In the genomic region with DNA sequence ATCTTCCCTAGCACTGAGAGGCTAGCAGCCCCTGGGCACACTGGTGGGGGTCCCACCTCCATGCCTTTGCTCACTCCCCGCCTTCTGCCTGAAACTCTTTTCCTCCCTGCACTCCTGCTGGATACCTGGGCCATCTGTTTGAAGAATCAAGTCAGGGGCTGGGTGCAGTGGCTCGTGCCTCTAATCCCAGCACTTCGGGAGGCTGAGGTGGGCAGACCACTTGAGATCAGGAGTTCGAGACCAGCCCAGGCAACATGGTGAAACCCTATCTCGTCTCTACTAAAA, we compare ENCODE assay signal across 25 cellular contexts. TPM values are rescaled to one million over a fixed set of nuclear protein-coding genes. Genes with fewer than 3 reads are reported as not detected.
A peak's percentile ranks its signal among the peaks of the same experiment; 100 is the strongest.
DNase-seq lines count a peak whose midpoint lies in the region; ATAC-seq, FAIRE-seq and TF ChIP-seq lines count a peak whose summit lies in the region.
"Had no signal": no experiment of that assay in that cellular context is flagged by ENCODE, and none has a peak within 500 bp of the region (broad histone marks: within the 10 kb centered on the region; RNA-seq: fewer than 3 reads in every experiment).

No MANE protein-coding gene starts in this region.

- no peak for FAIRE-seq in H1 (lab: Jason Lieb, UNC)
- FAIRE-seq: A204.1, D721Med, GM18507 had no signal

- H2BK120ac ChIP-seq in H1 (replicated peaks; ENCODE audit: low read depth, low read length): no peak overlapping the region
- no peak overlapping the region for H2BK120ac ChIP-seq in H9 (ENCODE audit: low read depth, low read length, poor library complexity, severe bottlenecking)

- peaks cover 8% of the 10 kb centered on the region for H3K27me3 Mint-ChIP-seq in H9 (ENCODE audit: low read depth)

- H2AK5ac ChIP-seq in H1 (ENCODE audit: low read depth, low read length) (no peak overlapping the region), H9 (ENCODE audit: insufficient read length, low read length) (no peak overlapping the region)

- no peak overlapping the region for H3K4me3 Mint-ChIP-seq in stimulated activated effector memory CD8-positive, alpha-beta T cell treated with anti-CD3 and anti-CD28 coated beads, Interleukin-12 subunit alpha, Interleukin-12 subunit beta, amount 100 ng/mL, for 72 hours
- no peak overlapping the region for H3K4me3 Mint-ChIP-seq in H9
- H3K4me3 Mint-ChIP-seq: CD4-positive, CD25-positive, alpha-beta regulatory T cell had no signal

- H3K27ac Mint-ChIP-seq in stimulated activated effector memory CD8-positive, alpha-beta T cell treated with anti-CD3 and anti-CD28 coated beads, Interleukin-12 subunit alpha, Interleukin-12 subunit beta, amount 100 ng/mL, for 72 hours: peak overlapping the region; percentile 40
- no peak overlapping the region for H3K27ac Mint-ChIP-seq in H9

- H3K56ac ChIP-seq in H1 (replicated peaks; ENCODE audit: insufficient read length, low read depth, low read length) (no peak overlapping the region), H9 (ENCODE audit: insufficient read length, low read depth, low read length) (no peak overlapping the region)

- no peaks in the 10 kb centered on the region for H3K9me2 ChIP-seq in OCI-LY7 (ENCODE audit: insufficient read depth, low read length)

- WGBS in H1 (ENCODE audit: extremely low coverage in 1 of 2, insufficient coverage in 1 of 2, insufficient read length in 1 of 2, insufficient replicate concordance in 2 of 2, low coverage in 1 of 2, low lambda C conversion rate in 2 of 2, missing lambda C conversion rate in 1 of 2), 2 experiments: 86% methylated on average over 5 of the region's 5 CpGs; no CpG with 5 or more reads in 1 of the 2 experiments
- no CpG with 5 or more reads among the region's 5 CpGs for WGBS in H9 (ENCODE audit: extremely low coverage, insufficient read length, low lambda C conversion rate)

- no peak overlapping the region for H3K23ac ChIP-seq in H1 (ENCODE audit: insufficient read length)
- no peak overlapping the region for H3K23ac ChIP-seq in H9 (ENCODE audit: insufficient read length, low read depth, low read length)

- no peak overlapping the region for H3K14ac ChIP-seq in H1 (ENCODE audit: insufficient read length)
- H3K14ac ChIP-seq in H9 (ENCODE audit: insufficient read depth, low read length): no peak overlapping the region

- H3K27me3 ChIP-seq in H1 (replicated peaks in 1 of 4; ENCODE audit: control insufficient read depth in 3 of 4, extremely low read depth in 1 of 4, insufficient read depth in 3 of 4, low read length in 3 of 4): peaks cover 0 to 17% (median 7%) of the 10 kb centered on the region in 4 experiments; a peak in 5 of 7 replicates
- no peaks in the 10 kb centered on the region for H3K27me3 ChIP-seq in H9 (ENCODE audit: insufficient read depth, low read length)
- H3K27me3 ChIP-seq: BLaER1 had no signal

- TF ChIP-seq EP300 in H1 (IDR thresholded peaks at IDR 0.05; ENCODE audit: borderline replicate concordance in 1 of 2, low read depth in 2 of 2, low read length in 2 of 2): no peak

- TF ChIP-seq RAD21 in H1 (IDR thresholded peaks at IDR 0.05 in 1 of 2, conservative IDR thresholded peaks at IDR 0.05 in 1 of 2; ENCODE audit: low read depth in 2 of 2, low read length in 2 of 2): no peak

- no peak overlapping the region for H2AFZ ChIP-seq in OCI-LY7 (ENCODE audit: low read length)
- H2AFZ ChIP-seq in H1 (ENCODE audit: low read length): no peak overlapping the region
- H2AFZ ChIP-seq in H9 (ENCODE audit: low read length): no peak overlapping the region
- H2AFZ ChIP-seq: GM23248 had no signal

- H3K27ac ChIP-seq in OCI-LY7 (ENCODE audit: low read depth, low read length, poor library complexity, severe bottlenecking): no peak overlapping the region
- no peak overlapping the region for H3K27ac ChIP-seq in H1 (ENCODE audit: low read depth, low read length)
- no peak overlapping the region for H3K27ac ChIP-seq in H9 (ENCODE audit: insufficient read length, low read depth, low read length)
- H3K27ac ChIP-seq: BLaER1, GM23248, KMS-11, RWPE1 had no signal

- H3K18ac ChIP-seq in H1 (ENCODE audit: extremely low read depth, low read length) (no peak overlapping the region; the same call in none of the 2 replicates), H9 (ENCODE audit: insufficient read length, low read depth, low read length) (no peak overlapping the region)

- no peak for TF ChIP-seq POLR2A in H1 (IDR thresholded peaks at IDR 0.05; ENCODE audit: control extremely low read depth in 1 of 2, low read depth in 2 of 2, low read length in 2 of 2)

- H3K4me1 ChIP-seq in OCI-LY7 (ENCODE audit: insufficient read depth, low read length, poor library complexity, severe bottlenecking) (peaks cover 19% of the 10 kb centered on the region), H1 (replicated peaks in 1 of 4; ENCODE audit: control insufficient read depth in 3 of 4, insufficient read depth in 4 of 4, low read length in 3 of 4) (peaks cover 6 to 27% (median 14%) of the 10 kb centered on the region in 4 experiments), H9 (ENCODE audit: insufficient read depth, low read length) (no peaks in the 10 kb centered on the region; the same call in 1 of the 2 replicates)
- H3K4me1 ChIP-seq: HAP-1 had no signal

- H2BK5ac ChIP-seq in H1 (ENCODE audit: low read depth, low read length): no peak overlapping the region
- no peak overlapping the region for H2BK5ac ChIP-seq in H9 (ENCODE audit: insufficient read length, low read length)

- no peak overlapping the region for H3T11ph ChIP-seq in H9 (ENCODE audit: low read length)

- peak; percentile 2; the same call in 1 of the 2 replicates for TF ChIP-seq CTCF in OCI-LY7 (conservative IDR thresholded peaks at IDR 0.05; ENCODE audit: low read length)
- no peak for TF ChIP-seq CTCF in H1 (IDR thresholded peaks at IDR 0.05; ENCODE audit: control extremely low read depth in 1 of 3, insufficient read depth in 1 of 3, low read depth in 1 of 3, low read length in 3 of 3)
- no peak for TF ChIP-seq CTCF in H9 (conservative IDR thresholded peaks at IDR 0.05)

- intact Hi-C loops in OCI-LY7 (cut with micrococcal nuclease; ENCODE audit: unreplicated experiment): no loop called here

- H3K4me1 Mint-ChIP-seq in stimulated activated effector memory CD8-positive, alpha-beta T cell treated with anti-CD3 and anti-CD28 coated beads, Interleukin-12 subunit alpha, Interleukin-12 subunit beta, amount 100 ng/mL, for 72 hours: peaks cover 10% of the 10 kb centered on the region
- H3K4me1 Mint-ChIP-seq in H9: peaks cover 25 to 27% of the 10 kb centered on the region in 2 experiments

- peak overlapping the region; percentile 80; the same call in 1 of the 2 replicates for H2BK20ac ChIP-seq in H1 (ENCODE audit: low read length)
- no peak overlapping the region for H2BK20ac ChIP-seq in H9 (ENCODE audit: low read depth, low read length, poor library complexity, severe bottlenecking)

- H3K36me3 ChIP-seq in OCI-LY7 (ENCODE audit: insufficient read depth, low read length): no peaks in the 10 kb centered on the region
- H3K36me3 ChIP-seq in H1 (ENCODE audit: control insufficient read depth in 2 of 4, insufficient read depth in 4 of 4, low read length in 3 of 4): no peaks in the 10 kb centered on the region
- H3K36me3 ChIP-seq: BLaER1, HAP-1 had no signal

- H3K36me3 Mint-ChIP-seq in stimulated activated effector memory CD8-positive, alpha-beta T cell treated with anti-CD3 and anti-CD28 coated beads, Interleukin-12 subunit alpha, Interleukin-12 subunit beta, amount 100 ng/mL, for 72 hours: no peaks in the 10 kb centered on the region
- no peaks in the 10 kb centered on the region for H3K36me3 Mint-ChIP-seq in H9 (ENCODE audit: insufficient read depth in 1 of 3, low read depth in 3 of 3)
- H3K36me3 Mint-ChIP-seq: CD4-positive, CD25-positive, alpha-beta regulatory T cell had no signal

- H3K9ac ChIP-seq in H1 (replicated peaks in 1 of 4; ENCODE audit: extremely low read depth in 1 of 4, low read depth in 3 of 4, low read length in 3 of 4) (no peak overlapping the region), H9 (ENCODE audit: extremely low read depth, insufficient read length, low read length) (no peak overlapping the region)
- H3K9ac ChIP-seq: BLaER1, GM23248, KMS-11 had no signal

- H2BK15ac ChIP-seq in H1 (ENCODE audit: low read length) (no peak overlapping the region), H9 (ENCODE audit: low read depth, low read length) (no peak overlapping the region)

- no peak for DNase-seq in OCI-LY7 (ENCODE audit: low spot score)
- DNase-seq in H1 (ENCODE audit: low read depth in 1 of 2, low spot score in 2 of 2): no peak
- no peak for DNase-seq in stimulated activated effector memory CD8-positive, alpha-beta T cell treated with anti-CD3 and anti-CD28 coated beads, Interleukin-12 subunit alpha, Interleukin-12 subunit beta, amount 100 ng/mL, for 72 hours (ENCODE audit: low spot score in 2 of 2)
- DNase-seq in OCI-M2 (lab: John Stamatoyannopoulos, UW; ENCODE audit: unreplicated experiment): no peak
- no peak for DNase-seq in H9
- DNase-seq: IMR-90, MM.1S, NCI-H1694, NCI-H2029 treated with DMSO at 0.1 percent for 48 hours, NCI-H2227 treated with DMSO at 0.1 percent for 48 hours, NCI-H526 treated with DMSO at 0.1 percent for 48 hours, SHP77 had no signal

- no peaks in the 10 kb centered on the region for H3K79me2 ChIP-seq in OCI-LY7 (ENCODE audit: insufficient read depth, low read depth, low read length)
- H3K79me2 ChIP-seq in H1 (ENCODE audit: control insufficient read depth in 1 of 2, insufficient read depth in 2 of 2, low read length in 2 of 2): no peaks in the 10 kb centered on the region
- no peaks in the 10 kb centered on the region for H3K79me2 ChIP-seq in H9 (ENCODE audit: insufficient read depth, low read length)

- H3K4me2 ChIP-seq in OCI-LY7 (ENCODE audit: low read length) (no peak overlapping the region), H1 (ENCODE audit: insufficient read depth in 1 of 2, low read depth in 2 of 2, low read length in 2 of 2) (no peak overlapping the region), H9 (ENCODE audit: insufficient read depth, insufficient read length, low read length) (no peak overlapping the region)
- H3K4me2 ChIP-seq: BLaER1, KMS-11 had no signal

- H4K8ac ChIP-seq in H1 (ENCODE audit: extremely low read depth, insufficient read depth, low read length): no peak overlapping the region
- no peak overlapping the region for H4K8ac ChIP-seq in H9 (replicated peaks; ENCODE audit: insufficient read length, low read depth, low read length)

- H3K4me3 ChIP-seq in OCI-LY7 (ENCODE audit: low read depth, low read length, poor library complexity, severe bottlenecking): no peak overlapping the region
- no peak overlapping the region for H3K4me3 ChIP-seq in H1 (ENCODE audit: extremely low read depth in 1 of 4, insufficient read depth in 2 of 4, low read depth in 3 of 4, low read length in 4 of 4)
- H3K4me3 ChIP-seq: BLaER1, GM23248, HAP-1 had no signal

- H3K4ac ChIP-seq in H1 (replicated peaks; ENCODE audit: insufficient read length, low read depth, low read length) (no peak overlapping the region), H9 (ENCODE audit: low read depth, low read length) (no peak overlapping the region)

- POLR2A ChIA-PET in OCI-LY7 (lab: Charles Lee): interaction anchor here (1.0 to 2.9 kb wide), 4 partner anchors 51 to 66 kb away, joined by 3 to 9 read pairs (median 4); no protein-coding TSS in a partner anchor
- POLR2A ChIA-PET in H1 (lab: Charles Lee; ENCODE audit: partially characterized antibody): interaction anchor here (0.8 to 1.5 kb wide), 3 partner anchors 10 to 17 kb away, joined by 3 to 6 read pairs (median 6); no protein-coding TSS in a partner anchor

- H3K9me3 ChIP-seq in OCI-LY7 (ENCODE audit: low read length) (no peaks in the 10 kb centered on the region), H1 (ENCODE audit: insufficient read depth in 2 of 2, low read depth in 1 of 2, low read length in 1 of 2) (no peaks in the 10 kb centered on the region), H9 (ENCODE audit: control insufficient read depth, low read depth, low read length) (no peaks in the 10 kb centered on the region)
- H3K9me3 ChIP-seq: BLaER1, HAP-1 had no signal

- CTCF ChIA-PET in OCI-LY7 (lab: Charles Lee; ENCODE audit: unreplicated experiment): interaction anchor here (1.3 kb wide), 1 partner anchor 28 kb away, joined by 3 read pairs; no protein-coding TSS in a partner anchor
- CTCF ChIA-PET in H1 (lab: Charles Lee; ENCODE audit: partially characterized antibody): interaction anchor here (0.6 to 41.5 kb wide), 23 partner anchors 8 to 256 kb away, joined by 3 to 778 read pairs (median 5); a partner anchor contains a TSS

- no peaks in the 10 kb centered on the region for H3K9me3 Mint-ChIP-seq in stimulated activated effector memory CD8-positive, alpha-beta T cell treated with anti-CD3 and anti-CD28 coated beads, Interleukin-12 subunit alpha, Interleukin-12 subunit beta, amount 100 ng/mL, for 72 hours
- H3K9me3 Mint-ChIP-seq in H9: no peaks in the 10 kb centered on the region
- H3K9me3 Mint-ChIP-seq: CD4-positive, CD25-positive, alpha-beta regulatory T cell had no signal

- H2BK12ac ChIP-seq in H1 (ENCODE audit: low read depth, low read length) (peak overlapping the region; percentile 68; the same call in 1 of the 2 replicates), H9 (ENCODE audit: insufficient read length, low read depth, low read length) (no peak overlapping the region)

- H3K79me1 ChIP-seq in H1 (ENCODE audit: low read depth, low read length): no peaks in the 10 kb centered on the region
- H3K79me1 ChIP-seq in H9 (ENCODE audit: insufficient read depth, low read depth, low read length, poor library complexity, severe bottlenecking): no peaks in the 10 kb centered on the region

- no peak for ATAC-seq in stimulated activated effector memory CD8-positive, alpha-beta T cell treated with anti-CD3 and anti-CD28 coated beads, Interleukin-12 subunit alpha, Interleukin-12 subunit beta, amount 100 ng/mL, for 72 hours
- ATAC-seq: Panc1 had no signal

- H4K91ac ChIP-seq in H1 (replicated peaks; ENCODE audit: insufficient read length, low read length): no peak overlapping the region
- no peak overlapping the region for H4K91ac ChIP-seq in H9 (ENCODE audit: insufficient read length, low read depth, low read length)

- H4K5ac ChIP-seq in H1 (ENCODE audit: insufficient read length, low read depth, low read length) (no peak overlapping the region), H9 (ENCODE audit: insufficient read length, low read depth, low read length) (no peak overlapping the region)

- H3K23me2 ChIP-seq in H1 (ENCODE audit: low read depth, low read length) (peaks cover 3% of the 10 kb centered on the region; the same call in 1 of the 2 replicates), H9 (ENCODE audit: insufficient read length, low read depth, low read length, poor library complexity, severe bottlenecking) (no peaks in the 10 kb centered on the region)

- H4K20me1 ChIP-seq in OCI-LY7 (ENCODE audit: insufficient read depth, low read length): no peaks in the 10 kb centered on the region
- no peaks in the 10 kb centered on the region for H4K20me1 ChIP-seq in H1 (replicated peaks in 1 of 2; ENCODE audit: control insufficient read depth in 1 of 2, insufficient read depth in 2 of 2, low read length in 2 of 2)
- no peaks in the 10 kb centered on the region for H4K20me1 ChIP-seq in H9 (ENCODE audit: control insufficient read depth, insufficient read depth, insufficient read length)
- H4K20me1 ChIP-seq: BLaER1 had no signal

- BruUV-seq in OCI-LY7 (replicated peaks; lab: Mats Ljungman, UMichigan): no TSS peak

RNA-seq across cellular contexts. Expression of a gene that starts 15.7 kb away (rescaled TPM):
- total RNA-seq in OCI-LY7 (2014; rRNA removed; shearing (Covaris generic)): not detected in 2 replicates
- total RNA-seq in OCI-LY7 (2022): not detected in 2 replicates
- 4.9 and 5.4 TPM in 2 replicates for total RNA-seq in H1 (2021; fragmentation: NEBNext Ultra II Directional; extraction: Animal tissue kit (Norgen Biotek cat#: 25700))
- 4.6 and 4.7 TPM in 2 replicates for polyA plus RNA-seq in H1 (2011; rRNA removed)
- 3.7 TPM for polyA plus RNA-seq in H1 (2011; cell fraction: cytosol; rRNA removed)
- polyA plus RNA-seq in H1 (2011; cell fraction: nucleus; rRNA removed): 3.7 TPM
- polyA plus RNA-seq in H1 (2012, experiment 1 of 2): 3.2 to 6.3 TPM (median 4.8 TPM) in 4 replicates
- 4.5 TPM for polyA plus RNA-seq in H1 (2012, experiment 2 of 2)
- polyA plus RNA-seq in H1 (2013, experiment 1 of 2): 5.4 TPM
- 5.7 TPM for polyA plus RNA-seq in H1 (2013, experiment 2 of 2)
- 1.3 TPM in 2 replicates for polyA minus RNA-seq in H1 (2011; rRNA and poly(A)+ RNA removed)
- 3.4 TPM for polyA minus RNA-seq in H1 (2011; cell fraction: cytosol; rRNA and poly(A)+ RNA removed)
- 2.7 TPM for polyA minus RNA-seq in H1 (2011; cell fraction: nucleus; rRNA and poly(A)+ RNA removed)
- 3.7 and 4.0 TPM in 2 replicates for total RNA-seq in H9 (2021)
- total RNA-seq: GM23248, IMR-90, NCI-H460, SK-MEL-5 had no signal
- polyA plus RNA-seq: AG04450, GM23248 had no signal

RNA-seq across cellular contexts. Expression of a gene that starts 21.7 kb away (rescaled TPM):
- total RNA-seq in OCI-LY7 (2014; rRNA removed; shearing (Covaris generic)): 118 and 122 TPM in 2 replicates
- total RNA-seq in OCI-LY7 (2022): 173 and 175 TPM in 2 replicates
- 92.6 and 95.3 TPM in 2 replicates for total RNA-seq in H1 (2021; fragmentation: NEBNext Ultra II Directional; extraction: Animal tissue kit (Norgen Biotek cat#: 25700))
- 77.1 and 83.3 TPM in 2 replicates for polyA plus RNA-seq in H1 (2011; rRNA removed)
- 73.6 TPM for polyA plus RNA-seq in H1 (2011; cell fraction: cytosol; rRNA removed)
- polyA plus RNA-seq in H1 (2011; cell fraction: nucleus; rRNA removed): 231 TPM
- 53.1 to 105 TPM (median 63.0 TPM) in 4 replicates for polyA plus RNA-seq in H1 (2012, experiment 1 of 2)
- 42.5 TPM for polyA plus RNA-seq in H1 (2012, experiment 2 of 2)
- 44.0 TPM for polyA plus RNA-seq in H1 (2013, experiment 1 of 2)
- 43.4 TPM for polyA plus RNA-seq in H1 (2013, experiment 2 of 2)
- 129 and 130 TPM in 2 replicates for polyA minus RNA-seq in H1 (2011; rRNA and poly(A)+ RNA removed)
- polyA minus RNA-seq in H1 (2011; cell fraction: cytosol; rRNA and poly(A)+ RNA removed): 56.7 TPM
- polyA minus RNA-seq in H1 (2011; cell fraction: nucleus; rRNA and poly(A)+ RNA removed): 113 TPM
- 160 and 162 TPM in 2 replicates for total RNA-seq in H9 (2021)

RNA-seq across cellular contexts. Expression of a gene that starts 46.4 kb away (rescaled TPM):
- 0.76 TPM in 1 of 2 replicates, not detected in the other for total RNA-seq in OCI-LY7 (2014; rRNA removed; shearing (Covaris generic))
- total RNA-seq in OCI-LY7 (2022): 0.33 and 1.2 TPM in 2 replicates
- total RNA-seq in H1 (2021; fragmentation: NEBNext Ultra II Directional; extraction: Animal tissue kit (Norgen Biotek cat#: 25700)): 0.26 TPM in 1 of 2 replicates, not detected in the other
- polyA plus RNA-seq in H1 (2011; rRNA removed): not detected in 2 replicates
- polyA plus RNA-seq in H1 (2011; cell fraction: cytosol; rRNA removed): 0.03 TPM
- 0.33 TPM for polyA plus RNA-seq in H1 (2011; cell fraction: nucleus; rRNA removed)
- polyA plus RNA-seq in H1 (2012, experiment 1 of 2): 9.6 to 20.9 TPM (median 19.9 TPM) in 4 replicates
- 16.5 TPM for polyA plus RNA-seq in H1 (2012, experiment 2 of 2)
- not detected for polyA plus RNA-seq in H1 (2013, experiment 1 of 2)
- not detected for polyA plus RNA-seq in H1 (2013, experiment 2 of 2)
- polyA minus RNA-seq in H1 (2011; rRNA and poly(A)+ RNA removed): not detected in 2 replicates
- polyA minus RNA-seq in H1 (2011; cell fraction: cytosol; rRNA and poly(A)+ RNA removed): not detected
- 0.60 TPM for polyA minus RNA-seq in H1 (2011; cell fraction: nucleus; rRNA and poly(A)+ RNA removed)
- 0.09 and 0.31 TPM in 2 replicates for total RNA-seq in H9 (2021)
- total RNA-seq: GM23248, IMR-90 had no signal
- polyA plus RNA-seq: AG04450, IMR-90 had no signal

RNA-seq across cellular contexts. Expression of a gene that starts 50.8 kb away (rescaled TPM):
- not detected in 2 replicates for total RNA-seq in OCI-LY7 (2014; rRNA removed; shearing (Covaris generic))
- 0.63 TPM in 1 of 2 replicates, not detected in the other for total RNA-seq in OCI-LY7 (2022)
- total RNA-seq in H1 (2021; fragmentation: NEBNext Ultra II Directional; extraction: Animal tissue kit (Norgen Biotek cat#: 25700)): 0.86 and 1.0 TPM in 2 replicates
- 2.2 and 2.5 TPM in 2 replicates for polyA plus RNA-seq in H1 (2011; rRNA removed)
- polyA plus RNA-seq in H1 (2011; cell fraction: cytosol; rRNA removed): 1.1 TPM
- polyA plus RNA-seq in H1 (2011; cell fraction: nucleus; rRNA removed): 1.3 TPM
- polyA plus RNA-seq in H1 (2012, experiment 1 of 2): 0.43 to 0.55 TPM (median 0.53 TPM) in 3 of 4 replicates, not detected in the other
- polyA plus RNA-seq in H1 (2012, experiment 2 of 2): 0.34 TPM
- polyA plus RNA-seq in H1 (2013, experiment 1 of 2): 0.65 TPM
- polyA plus RNA-seq in H1 (2013, experiment 2 of 2): 0.75 TPM
- polyA minus RNA-seq in H1 (2011; rRNA and poly(A)+ RNA removed): not detected in 2 replicates
- polyA minus RNA-seq in H1 (2011; cell fraction: cytosol; rRNA and poly(A)+ RNA removed): not detected
- polyA minus RNA-seq in H1 (2011; cell fraction: nucleus; rRNA and poly(A)+ RNA removed): not detected
- 0.79 and 0.81 TPM in 2 replicates for total RNA-seq in H9 (2021)
- total RNA-seq: GM23248, IMR-90, NCI-H460 had no signal
- polyA plus RNA-seq: AG04450 had no signal

RNA-seq across cellular contexts. Expression of a gene that starts 53.0 kb away (rescaled TPM):
- total RNA-seq in OCI-LY7 (2014; rRNA removed; shearing (Covaris generic)): 53.5 and 54.0 TPM in 2 replicates
- 199 and 200 TPM in 2 replicates for total RNA-seq in OCI-LY7 (2022)
- total RNA-seq in H1 (2021; fragmentation: NEBNext Ultra II Directional; extraction: Animal tissue kit (Norgen Biotek cat#: 25700)): 83.5 and 84.6 TPM in 2 replicates
- polyA plus RNA-seq in H1 (2011; rRNA removed): 50.0 and 57.7 TPM in 2 replicates
- polyA plus RNA-seq in H1 (2011; cell fraction: cytosol; rRNA removed): 60.9 TPM
- polyA plus RNA-seq in H1 (2011; cell fraction: nucleus; rRNA removed): 48.2 TPM
- polyA plus RNA-seq in H1 (2012, experiment 1 of 2): 70.6 to 85.2 TPM (median 74.1 TPM) in 4 replicates
- polyA plus RNA-seq in H1 (2012, experiment 2 of 2): 17.8 TPM
- 46.0 TPM for polyA plus RNA-seq in H1 (2013, experiment 1 of 2)
- 46.1 TPM for polyA plus RNA-seq in H1 (2013, experiment 2 of 2)
- 61.8 and 68.0 TPM in 2 replicates for polyA minus RNA-seq in H1 (2011; rRNA and poly(A)+ RNA removed)
- 37.0 TPM for polyA minus RNA-seq in H1 (2011; cell fraction: cytosol; rRNA and poly(A)+ RNA removed)
- 33.6 TPM for polyA minus RNA-seq in H1 (2011; cell fraction: nucleus; rRNA and poly(A)+ RNA removed)
- 85.1 and 86.1 TPM in 2 replicates for total RNA-seq in H9 (2021)
